In the genomic region with DNA sequence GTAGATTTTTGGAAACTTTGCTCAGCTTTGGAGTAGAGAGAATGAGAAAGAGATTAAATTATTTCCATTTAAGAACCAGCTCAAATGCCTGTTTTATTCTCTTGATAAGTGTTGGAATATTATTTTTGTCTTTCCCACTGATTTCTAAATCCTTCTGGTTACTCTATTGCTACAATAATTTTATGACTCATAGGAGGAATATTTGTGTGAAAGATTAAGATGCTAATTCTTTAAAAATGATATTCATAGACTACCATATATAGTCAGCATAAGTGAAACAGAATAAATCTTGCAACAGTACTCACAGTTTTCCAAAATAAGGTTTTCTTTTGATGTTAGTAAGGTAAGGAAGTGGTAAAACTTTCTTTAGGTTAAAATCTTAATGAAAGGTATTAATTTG, we compare ENCODE assay signal across 14 cellular contexts.
A peak's percentile ranks its signal among the peaks of the same experiment; 100 is the strongest.
DNase-seq lines count a peak whose midpoint lies in the region; ATAC-seq, FAIRE-seq and TF ChIP-seq lines count a peak whose summit lies in the region.
"Had no signal": no experiment of that assay in that cellular context is flagged by ENCODE, and none has a peak within 500 bp of the region (broad histone marks: within the 10 kb centered on the region; RNA-seq: fewer than 3 reads in every experiment).

No MANE protein-coding gene starts in this region.

- no peaks in the 10 kb centered on the region for H3K9me3 ChIP-seq in kidney (ENCODE audit: control insufficient read depth in 1 of 2, low read length in 2 of 2)
- no peaks in the 10 kb centered on the region for H3K9me3 ChIP-seq in thyroid gland
- H3K9me3 ChIP-seq: colonic mucosa, MG63, vagina had no signal

- TF ChIP-seq CTCF in coronary artery (IDR thresholded peaks at IDR 0.05): no peak
- TF ChIP-seq CTCF in kidney (IDR thresholded peaks at IDR 0.05; ENCODE audit: borderline replicate concordance, extremely low read depth, insufficient read depth): no peak
- no peak for TF ChIP-seq CTCF in thyroid gland (IDR thresholded peaks at IDR 0.05)

- H3K27me3 ChIP-seq in thyroid gland: no peaks in the 10 kb centered on the region
- H3K27me3 ChIP-seq: colonic mucosa, MG63, vagina had no signal

- FAIRE-seq in HTR-8/SVneo (lab: Jason Lieb, UNC): peak; percentile 54
- peak; percentile 70 for FAIRE-seq in kidney (lab: Jason Lieb, UNC)
- FAIRE-seq: GM18507 had no signal

- H3K36me3 ChIP-seq in kidney (ENCODE audit: control insufficient read depth in 1 of 2, insufficient read depth in 2 of 2, low read length in 2 of 2): peaks cover 0 to 11% of the 10 kb centered on the region in 2 donors
- H3K36me3 ChIP-seq in thyroid gland: no peaks in the 10 kb centered on the region
- H3K36me3 ChIP-seq: colonic mucosa, vagina had no signal

- no peak for ATAC-seq in GM18505 (IDR thresholded peaks at IDR 0.05; ENCODE audit: unreplicated experiment)
- no peak for ATAC-seq in HG02678 (IDR thresholded peaks at IDR 0.05; ENCODE audit: unreplicated experiment)
- ATAC-seq: activated T-cell treated with anti-CD3 and anti-CD28 coated beads, Interleukin-2, amount 50 U/mL, for 4 hours had no signal

- peak overlapping the region in 1 of 2 donors; percentile 12 for H3K9ac ChIP-seq in kidney (ENCODE audit: low read length in 2 of 2)

- H3K27ac ChIP-seq in coronary artery: peak overlapping the region; percentile 79 to 87
- H3K27ac ChIP-seq in kidney (ENCODE audit: low read depth in 2 of 2, low read length in 2 of 2): no peak overlapping the region
- H3K27ac ChIP-seq in thyroid gland: peak overlapping the region; percentile 45 to 64 (median 56)
- H3K27ac ChIP-seq: colonic mucosa, vagina had no signal

- H3K4me3 ChIP-seq in coronary artery: no peak overlapping the region
- H3K4me3 ChIP-seq in kidney (ENCODE audit: low read length in 2 of 2): no peak overlapping the region
- no peak overlapping the region for H3K4me3 ChIP-seq in thyroid gland (replicated peaks in 1 of 3)
- H3K4me3 ChIP-seq: colonic mucosa, MG63, vagina had no signal

- peaks cover 0 to 2% of the 10 kb centered on the region in 2 donors for H3K4me1 ChIP-seq in kidney (ENCODE audit: control insufficient read depth in 1 of 2, insufficient read depth in 1 of 2, low read depth in 1 of 2, low read length in 2 of 2)
- peaks cover 20 to 49% of the 10 kb centered on the region in 2 donors for H3K4me1 ChIP-seq in thyroid gland
- H3K4me1 ChIP-seq: colonic mucosa had no signal

- no peak for TF ChIP-seq POLR2A in thyroid gland (IDR thresholded peaks at IDR 0.05)
- no peak for TF ChIP-seq POLR2A in GM18505 (IDR thresholded peaks at IDR 0.05; ENCODE audit: borderline replicate concordance, extremely low read depth, insufficient read depth, insufficient read length)

- intact Hi-C loops in kidney (cut with DNase I) (no loop called here), thyroid gland (cut with DNase I) (no loop called here)

- DNase-seq in HTR-8/SVneo (ENCODE audit: insufficient read length, low spot score): peak; percentile 56
- no peak for DNase-seq in coronary artery (ENCODE audit: low spot score)
- no peak for DNase-seq in kidney
- DNase-seq in thyroid gland: no peak
- DNase-seq in effector CD4-positive, alpha-beta T cell: no peak
- no peak for DNase-seq in islet precursor cell
- DNase-seq: activated T-cell treated with anti-CD3 and anti-CD28 coated beads, Interleukin-2, amount 50 U/mL, for 4 hours; colonic mucosa; MG63; occipital lobe had no signal

Comparison
In these comparisons a context has a peak if more than half of its experiments do, and no peak if none do; other contexts are left out.
1. H3K27ac ChIP-seq: peak in coronary artery (2 of 2) and thyroid gland (3 of 3); none in kidney (0 of 2).